18 cellular contexts compared by ENCODE assay signal in the genomic region with DNA sequence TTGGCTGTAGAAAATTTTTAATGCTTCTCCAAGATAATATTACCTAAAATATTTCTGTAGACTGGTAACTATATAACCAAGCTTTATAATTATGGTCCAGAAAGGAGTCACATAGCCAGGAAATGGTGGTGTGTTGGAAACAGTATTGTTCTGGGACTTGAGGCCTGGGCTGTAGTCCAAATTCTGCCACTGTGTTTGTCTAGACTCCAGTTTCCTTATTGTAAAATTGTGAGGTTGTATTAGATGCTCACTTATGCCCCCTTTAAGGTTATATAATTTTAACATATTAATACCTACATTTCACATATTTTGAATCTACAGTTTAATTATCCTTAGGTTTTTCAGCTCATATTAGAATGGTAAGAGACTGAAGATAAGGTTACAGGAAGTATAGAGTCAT. TPM values are rescaled to one million over a fixed set of nuclear protein-coding genes. Genes with fewer than 3 reads are reported as not detected.
DNase-seq lines count a peak whose midpoint lies in the region; ATAC-seq lines count a peak whose summit lies in the region.
"Had no signal": no experiment of that assay in that cellular context is flagged by ENCODE, and none has a peak within 500 bp of the region (broad histone marks: within the 10 kb centered on the region; RNA-seq: fewer than 3 reads in every experiment).

No MANE protein-coding gene starts in this region.

- POLR2A ChIA-PET in activated CD4-positive, alpha-beta memory T cell treated with anti-CD3 and anti-CD28 coated beads, Interleukin-2, amount 10 ng/mL, durations not matched to agents 7 days and 5 days (lab: Charles Lee): no interaction called here

- DNase-seq in DMS 273 (lab: John Stamatoyannopoulos, UW; ENCODE audit: unreplicated experiment) (peak; percentile 11), DMS 273 treated with DMSO at 0.1 percent for 48 hours (lab: John Stamatoyannopoulos, UW) (no peak), NCI-H2196 (lab: John Stamatoyannopoulos, UW; ENCODE audit: unreplicated experiment) (peak; percentile 60), dermis microvascular lymphatic vessel endothelial cell (ENCODE audit: low read depth in 2 of 2) (peak; percentile 40 to 91), pulmonary artery endothelial cell (ENCODE audit: low read depth, low spot score) (peak; percentile 60), putamen (ENCODE audit: low spot score) (no peak)
- DNase-seq in activated CD4-positive, alpha-beta memory T cell treated with anti-CD3 and anti-CD28 coated beads, Interleukin-2, amount 10 ng/mL, durations not matched to agents 7 days and 5 days: no peak
- DNase-seq: activated CD4-positive, alpha-beta T cell treated with anti-CD3 and anti-CD28 coated beads, Interleukin-2, amount 10 ng/mL, durations not matched to agents 24 days and 14 days; activated T-cell treated with anti-CD3 and anti-CD28 coated beads, Interleukin-2, amount 50 U/mL, for 1 hour; effector memory CD4-positive, alpha-beta T cell; gastrocnemius medialis; NCI-H1436; NCI-H524; SK-N-SH; stimulated activated naive CD8-positive, alpha-beta T cell treated with anti-CD3 and anti-CD28 coated beads, Interleukin-15, amount 100 ng/mL, for 72 hours had no signal

- no peak for ATAC-seq in GM19463 (IDR thresholded peaks at IDR 0.05; ENCODE audit: unreplicated experiment)
- ATAC-seq: gastrocnemius medialis; natural killer cell treated with Interleukin-12 subunit alpha and Interleukin-12 subunit beta and Interleukin-15 and Interleukin-18, amount 100 ng/mL, for 72 hours; stimulated activated naive CD8-positive, alpha-beta T cell treated with anti-CD3 and anti-CD28 coated beads, Interleukin-15, amount 100 ng/mL, for 72 hours had no signal

- H3K4me3 Mint-ChIP-seq in activated CD4-positive, alpha-beta memory T cell treated with anti-CD3 and anti-CD28 coated beads, Interleukin-2, amount 10 ng/mL, durations not matched to agents 7 days and 5 days: no peak overlapping the region
- H3K4me3 Mint-ChIP-seq: activated CD4-positive, alpha-beta T cell treated with anti-CD3 and anti-CD28 coated beads, Interleukin-2, amount 10 ng/mL, durations not matched to agents 24 days and 14 days; activated naive CD8-positive, alpha-beta T cell; natural killer cell treated with Interleukin-12 subunit alpha and Interleukin-12 subunit beta and Interleukin-15 and Interleukin-18, amount 100 ng/mL, for 72 hours; stimulated activated naive CD8-positive, alpha-beta T cell treated with anti-CD3 and anti-CD28 coated beads, Interleukin-15, amount 100 ng/mL, for 72 hours had no signal

- H3K27me3 Mint-ChIP-seq in activated CD4-positive, alpha-beta memory T cell treated with anti-CD3 and anti-CD28 coated beads, Interleukin-2, amount 10 ng/mL, durations not matched to agents 7 days and 5 days: no peaks in the 10 kb centered on the region
- H3K27me3 Mint-ChIP-seq: activated CD4-positive, alpha-beta T cell treated with anti-CD3 and anti-CD28 coated beads, Interleukin-2, amount 10 ng/mL, durations not matched to agents 24 days and 14 days; activated naive CD8-positive, alpha-beta T cell; natural killer cell treated with Interleukin-12 subunit alpha and Interleukin-12 subunit beta and Interleukin-15 and Interleukin-18, amount 100 ng/mL, for 72 hours; stimulated activated naive CD8-positive, alpha-beta T cell treated with anti-CD3 and anti-CD28 coated beads, Interleukin-15, amount 100 ng/mL, for 72 hours had no signal

- peaks cover 31% of the 10 kb centered on the region for H3K36me3 Mint-ChIP-seq in activated CD4-positive, alpha-beta memory T cell treated with anti-CD3 and anti-CD28 coated beads, Interleukin-2, amount 10 ng/mL, durations not matched to agents 7 days and 5 days (ENCODE audit: low read depth)
- H3K36me3 Mint-ChIP-seq: natural killer cell treated with Interleukin-12 subunit alpha and Interleukin-12 subunit beta and Interleukin-15 and Interleukin-18, amount 100 ng/mL, for 72 hours had no signal

- no peak overlapping the region for H3K27ac Mint-ChIP-seq in activated CD4-positive, alpha-beta memory T cell treated with anti-CD3 and anti-CD28 coated beads, Interleukin-2, amount 10 ng/mL, durations not matched to agents 7 days and 5 days
- H3K27ac Mint-ChIP-seq: activated CD4-positive, alpha-beta T cell treated with anti-CD3 and anti-CD28 coated beads, Interleukin-2, amount 10 ng/mL, durations not matched to agents 24 days and 14 days; activated naive CD8-positive, alpha-beta T cell; natural killer cell treated with Interleukin-12 subunit alpha and Interleukin-12 subunit beta and Interleukin-15 and Interleukin-18, amount 100 ng/mL, for 72 hours; stimulated activated naive CD8-positive, alpha-beta T cell treated with anti-CD3 and anti-CD28 coated beads, Interleukin-15, amount 100 ng/mL, for 72 hours had no signal

- peaks cover 4% of the 10 kb centered on the region for H3K4me1 Mint-ChIP-seq in activated CD4-positive, alpha-beta memory T cell treated with anti-CD3 and anti-CD28 coated beads, Interleukin-2, amount 10 ng/mL, durations not matched to agents 7 days and 5 days
- H3K4me1 Mint-ChIP-seq: activated CD4-positive, alpha-beta T cell treated with anti-CD3 and anti-CD28 coated beads, Interleukin-2, amount 10 ng/mL, durations not matched to agents 24 days and 14 days had no signal

- CTCF ChIA-PET in activated CD4-positive, alpha-beta memory T cell treated with anti-CD3 and anti-CD28 coated beads, Interleukin-2, amount 10 ng/mL, durations not matched to agents 7 days and 5 days (lab: Charles Lee): no interaction called here

- H3K9me3 Mint-ChIP-seq in activated CD4-positive, alpha-beta memory T cell treated with anti-CD3 and anti-CD28 coated beads, Interleukin-2, amount 10 ng/mL, durations not matched to agents 7 days and 5 days: no peaks in the 10 kb centered on the region
- H3K9me3 Mint-ChIP-seq: activated CD4-positive, alpha-beta T cell treated with anti-CD3 and anti-CD28 coated beads, Interleukin-2, amount 10 ng/mL, durations not matched to agents 24 days and 14 days; natural killer cell treated with Interleukin-12 subunit alpha and Interleukin-12 subunit beta and Interleukin-15 and Interleukin-18, amount 100 ng/mL, for 72 hours; stimulated activated naive CD8-positive, alpha-beta T cell treated with anti-CD3 and anti-CD28 coated beads, Interleukin-15, amount 100 ng/mL, for 72 hours had no signal

RNA-seq across cellular contexts. Expression of gene STX17, which starts 42.4 kb away (rescaled TPM):
- total RNA-seq in dermis microvascular lymphatic vessel endothelial cell: 12.3 and 13.1 TPM in 2 replicates
- total RNA-seq in pulmonary artery endothelial cell: 12.9 and 16.7 TPM in 2 replicates
- 10 to 100 TPM; 35.8 to 37.3 TPM for total RNA-seq in activated CD4-positive, alpha-beta memory T cell treated with anti-CD3 and anti-CD28 coated beads, Interleukin-2, amount 10 ng/mL, durations not matched to agents 7 days and 5 days

Comparison
In these comparisons a context has a peak if more than half of its experiments do, and no peak if none do; other contexts are left out.
1. DNase-seq: peak in DMS 273 (single experiment), NCI-H2196 (single experiment), dermis microvascular lymphatic vessel endothelial cell (2 of 2) and pulmonary artery endothelial cell (single experiment); none in DMS 273 treated with DMSO at 0.1 percent for 48 hours (single experiment), putamen (single experiment) and activated CD4-positive, alpha-beta memory T cell treated with anti-CD3 and anti-CD28 coated beads, Interleukin-2, amount 10 ng/mL, durations not matched to agents 7 days and 5 days (single experiment).